14 cellular contexts compared by ENCODE assay signal in the genomic region with DNA sequence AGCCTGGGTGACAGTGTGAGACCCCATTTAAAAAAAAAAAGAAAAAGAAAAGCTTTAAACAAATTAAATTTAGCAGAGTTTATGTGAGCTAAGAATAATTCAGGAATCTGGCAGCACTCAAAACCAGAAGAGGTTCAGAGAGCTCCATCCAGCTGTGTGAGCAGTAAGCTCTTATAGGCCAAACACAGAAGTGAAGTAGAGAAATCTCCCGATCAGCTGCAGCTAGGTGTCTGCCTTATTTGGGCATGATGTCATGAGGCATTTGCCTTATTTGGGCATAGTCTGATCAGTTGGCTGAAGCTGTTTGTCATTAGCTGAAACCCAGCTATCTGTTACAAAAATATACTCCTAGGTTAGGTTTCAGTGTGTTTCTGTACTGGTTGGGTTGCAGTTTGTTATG. TPM values are rescaled to one million over a fixed set of nuclear protein-coding genes. Genes with fewer than 3 reads are reported as not detected.
DNase-seq lines count a peak whose midpoint lies in the region; ATAC-seq and TF ChIP-seq lines count a peak whose summit lies in the region.
"Had no signal": no experiment of that assay in that cellular context is flagged by ENCODE, and none has a peak within 500 bp of the region (broad histone marks: within the 10 kb centered on the region; RNA-seq: fewer than 3 reads in every experiment).

No MANE protein-coding gene starts in this region.

- peak; percentile 73 for DNase-seq in NCI-H2029 (lab: John Stamatoyannopoulos, UW)
- no peak for DNase-seq in NCI-H1930 (lab: John Stamatoyannopoulos, UW)
- no peak for DNase-seq in NCI-H774 (lab: John Stamatoyannopoulos, UW)
- DNase-seq in gastrocnemius medialis = no peak
- DNase-seq in lower leg skin (ENCODE audit: low spot score in 2 of 2) = no peak
- DNase-seq: C1 segment of cervical spinal cord, cortex of kidney, SIG-M5 had no signal

- intact Hi-C loops in gastrocnemius medialis (cut with DNase I; ENCODE audit: low total_unique reads) (no loop called here), lower leg skin (cut with DNase I; ENCODE audit: low total_unique reads) (no loop called here)

- H3K4me3 ChIP-seq in gastrocnemius medialis (no peak overlapping the region), lower leg skin (ENCODE audit: low read depth, poor library complexity, severe bottlenecking) (no peak overlapping the region)
- H3K4me3 ChIP-seq: thoracic aorta had no signal

- no peaks in the 10 kb centered on the region for H3K9me3 ChIP-seq in gastrocnemius medialis
- H3K9me3 ChIP-seq: thoracic aorta had no signal

- ATAC-seq in GM18498 (IDR thresholded peaks at IDR 0.05; ENCODE audit: unreplicated experiment) (peak; percentile 32), GM19397 (IDR thresholded peaks at IDR 0.05; ENCODE audit: unreplicated experiment) (peak; percentile 29), HG02870 (IDR thresholded peaks at IDR 0.05; ENCODE audit: unreplicated experiment) (peak; percentile 41), gastrocnemius medialis (no peak)

- H3K36me3 ChIP-seq in gastrocnemius medialis = no peaks in the 10 kb centered on the region
- H3K36me3 ChIP-seq: thoracic aorta had no signal

- WGBS in lower leg skin, 2 donors = 30 to 40% methylated on average over 1 of the region's 1 CpG

- peaks cover 0 to 5% (median 0%) of the 10 kb centered on the region in 3 donors for H3K27me3 ChIP-seq in gastrocnemius medialis

- in situ Hi-C loops in gastrocnemius medialis (cut with MboI; ENCODE audit: low sequenced_read_pairs in 4 of 4) = no loop called here

- peaks cover 6 to 14% of the 10 kb centered on the region in 2 donors for H3K4me1 ChIP-seq in gastrocnemius medialis

- TF ChIP-seq CTCF in gastrocnemius medialis (IDR thresholded peaks at IDR 0.05 in 4 of 5, conservative IDR thresholded peaks at IDR 0.05 in 1 of 5) = no peak
- TF ChIP-seq CTCF in lower leg skin (IDR thresholded peaks at IDR 0.05) = no peak

- no peak overlapping the region for H3K27ac ChIP-seq in gastrocnemius medialis
- H3K27ac ChIP-seq: thoracic aorta had no signal

- TF ChIP-seq POLR2A in gastrocnemius medialis (IDR thresholded peaks at IDR 0.05) (no peak), lower leg skin (IDR thresholded peaks at IDR 0.05) (no peak)

RNA-seq across cellular contexts. Expression of a gene that starts 8.2 kb away (rescaled TPM):
- total RNA-seq in gastrocnemius medialis (not detected), lower leg skin (not detected)
- total RNA-seq: frontal cortex, posterior vena cava, thoracic aorta had no signal

RNA-seq across cellular contexts. Expression of a gene that starts 20.3 kb away (rescaled TPM):
- total RNA-seq in gastrocnemius medialis (not detected), lower leg skin (not detected)
- total RNA-seq: frontal cortex, posterior vena cava, thoracic aorta had no signal

RNA-seq across cellular contexts. Expression of a gene that starts 40.4 kb away (rescaled TPM):
- not detected for total RNA-seq in gastrocnemius medialis
- not detected for total RNA-seq in lower leg skin
- total RNA-seq: frontal cortex, posterior vena cava, thoracic aorta had no signal

Comparison
In these comparisons a context has a peak if more than half of its experiments do, and no peak if none do; other contexts are left out.
1. ATAC-seq: peak in GM18498 (single experiment), GM19397 (single experiment) and HG02870 (single experiment); none in gastrocnemius medialis (0 of 2).